Comparison of ENCODE assay signal across 22 cellular contexts in genomic region chr20:55143605-55144004, GRCh38.
A peak's percentile ranks its signal among the peaks of the same experiment; 100 is the strongest.
DNase-seq lines count a peak whose midpoint lies in the region; ATAC-seq and TF ChIP-seq lines count a peak whose summit lies in the region.
"Had no signal": no experiment of that assay in that cellular context is flagged by ENCODE, and none has a peak within 500 bp of the region (broad histone marks: within the 10 kb centered on the region; RNA-seq: fewer than 3 reads in every experiment).

No MANE protein-coding gene starts in this region.

- peaks cover 6% of the 10 kb centered on the region; the same call in 1 of the 2 replicates for H3K9me3 ChIP-seq in OCI-LY3 (ENCODE audit: insufficient read depth, low read length)
- no peaks in the 10 kb centered on the region for H3K9me3 ChIP-seq in neuronal stem cell (replicated peaks in 1 of 2; ENCODE audit: control insufficient read depth in 2 of 2, insufficient read depth in 1 of 2, low read depth in 1 of 2, low read length in 2 of 2)
- no peaks in the 10 kb centered on the region for H3K9me3 ChIP-seq in left lung
- H3K9me3 ChIP-seq: Peyer's patch, SJSA1 had no signal

- H3K9ac ChIP-seq in OCI-LY3 (ENCODE audit: low read length) (peak overlapping the region; percentile 56), neuronal stem cell (ENCODE audit: low read depth, low read length, poor library complexity) (no peak overlapping the region)
- H3K9ac ChIP-seq: KMS-11 had no signal

- H3K27me3 ChIP-seq in OCI-LY3 (ENCODE audit: low read depth, low read length): no peaks in the 10 kb centered on the region
- H3K27me3 ChIP-seq in neuronal stem cell (ENCODE audit: control insufficient read depth in 3 of 3, insufficient read depth in 3 of 3, low read depth in 1 of 3, low read length in 3 of 3): no peaks in the 10 kb centered on the region
- H3K27me3 ChIP-seq in left lung: no peaks in the 10 kb centered on the region
- H3K27me3 ChIP-seq: Peyer's patch, SJSA1 had no signal

- H3K4me3 ChIP-seq in OCI-LY3 (ENCODE audit: low read length) (peak overlapping the region; percentile 35), neuronal stem cell (ENCODE audit: low read length in 2 of 2) (no peak overlapping the region), left lung (no peak overlapping the region)
- H3K4me3 ChIP-seq: GM23338, Peyer's patch, SJSA1 had no signal

- DNase-seq in LoVo (ENCODE audit: low spot score) (peak; percentile 23), renal cortical epithelial cell (ENCODE audit: low read depth) (peak; percentile 7), neuronal stem cell (ENCODE audit: low spot score) (no peak), left lung (no peak)
- no peak for DNase-seq in activated CD4-positive, alpha-beta T cell treated with anti-CD3 and anti-CD28 coated beads, Interleukin-2, amount 10 ng/mL, durations not matched to agents 7 days and 5 days
- DNase-seq: CD4-positive, alpha-beta T cell; COR-L47; DMS79; HCEC 1CT; IMR-90; NCI-H1105; NCI-H1694; NCI-H2081; NCI-H510A; NCI-H82; Peyer's patch had no signal

- peak; percentile 93 for ATAC-seq in esophagus mucosa
- ATAC-seq in left lung: no peak
- ATAC-seq: GM23338 had no signal

- no peak overlapping the region for H2BK15ac ChIP-seq in neuronal stem cell (ENCODE audit: low read length)

- POLR2A ChIA-PET in activated CD4-positive, alpha-beta T cell treated with anti-CD3 and anti-CD28 coated beads, Interleukin-2, amount 10 ng/mL, durations not matched to agents 7 days and 5 days (lab: Charles Lee): no interaction called here

- H3K4me1 ChIP-seq in OCI-LY3 (ENCODE audit: low read length) (peaks cover 59% of the 10 kb centered on the region), neuronal stem cell (ENCODE audit: control insufficient read depth in 2 of 2, insufficient read depth in 1 of 2, low read depth in 1 of 2, low read length in 2 of 2) (no peaks in the 10 kb centered on the region), left lung (no peaks in the 10 kb centered on the region)
- H3K4me1 ChIP-seq: Peyer's patch, SJSA1 had no signal

- no peak overlapping the region for H2BK5ac ChIP-seq in neuronal stem cell (ENCODE audit: low read length)

- no peak overlapping the region for H2BK12ac ChIP-seq in neuronal stem cell (ENCODE audit: low read length)

- H3K36me3 ChIP-seq in OCI-LY3 (replicated peaks; ENCODE audit: low read depth, low read length) (peaks cover 10% of the 10 kb centered on the region), neuronal stem cell (replicated peaks in 1 of 2; ENCODE audit: control insufficient read depth in 2 of 2, insufficient read depth in 2 of 2, low read length in 2 of 2) (no peaks in the 10 kb centered on the region), left lung (no peaks in the 10 kb centered on the region)
- H3K36me3 ChIP-seq: Peyer's patch, SJSA1 had no signal

- H2BK120ac ChIP-seq in neuronal stem cell (ENCODE audit: low read depth, low read length): no peak overlapping the region

- H3K79me2 ChIP-seq in OCI-LY3 (ENCODE audit: low read length): no peaks in the 10 kb centered on the region

- intact Hi-C loops in left lung (cut with DNase I): no loop called here

- H4K91ac ChIP-seq in neuronal stem cell (ENCODE audit: low read depth, low read length, poor library complexity): no peak overlapping the region

- no peak overlapping the region for H4K8ac ChIP-seq in neuronal stem cell (ENCODE audit: low read depth, low read length)

- H3K18ac ChIP-seq in neuronal stem cell (ENCODE audit: low read length): no peak overlapping the region

- H3K4me1 Mint-ChIP-seq in activated CD4-positive, alpha-beta T cell treated with anti-CD3 and anti-CD28 coated beads, Interleukin-2, amount 10 ng/mL, durations not matched to agents 7 days and 5 days: no peaks in the 10 kb centered on the region
- H3K4me1 Mint-ChIP-seq: GM23338 had no signal

- H2AK5ac ChIP-seq in neuronal stem cell (ENCODE audit: low read depth, low read length): no peak overlapping the region

- CTCF ChIA-PET in activated CD4-positive, alpha-beta T cell treated with anti-CD3 and anti-CD28 coated beads, Interleukin-2, amount 10 ng/mL, durations not matched to agents 7 days and 5 days (lab: Charles Lee): no interaction called here

- H3K79me1 ChIP-seq in neuronal stem cell (ENCODE audit: low read depth, low read length): no peaks in the 10 kb centered on the region

- H4K20me1 ChIP-seq in OCI-LY3 (ENCODE audit: insufficient read depth, low read length): no peaks in the 10 kb centered on the region

- H3K14ac ChIP-seq in neuronal stem cell (ENCODE audit: low read length): no peak overlapping the region

- no peak overlapping the region for H3K27ac Mint-ChIP-seq in activated CD4-positive, alpha-beta T cell treated with anti-CD3 and anti-CD28 coated beads, Interleukin-2, amount 10 ng/mL, durations not matched to agents 7 days and 5 days
- H3K27ac Mint-ChIP-seq: CD4-positive, alpha-beta T cell; GM23338 had no signal

- no peak overlapping the region for H3K4ac ChIP-seq in neuronal stem cell (ENCODE audit: low read length)

- H3K27ac ChIP-seq in OCI-LY3 (ENCODE audit: low read length) (peak overlapping the region; percentile 88), neuronal stem cell (replicated peaks; ENCODE audit: low read length) (no peak overlapping the region), left lung (no peak overlapping the region)
- H3K27ac ChIP-seq: HL-60, KMS-11, SJSA1 had no signal

- H3K36me3 Mint-ChIP-seq in activated CD4-positive, alpha-beta T cell treated with anti-CD3 and anti-CD28 coated beads, Interleukin-2, amount 10 ng/mL, durations not matched to agents 7 days and 5 days (ENCODE audit: low read depth): no peaks in the 10 kb centered on the region

- H3K4me3 Mint-ChIP-seq in activated CD4-positive, alpha-beta T cell treated with anti-CD3 and anti-CD28 coated beads, Interleukin-2, amount 10 ng/mL, durations not matched to agents 7 days and 5 days: no peak overlapping the region
- H3K4me3 Mint-ChIP-seq: CD4-positive, alpha-beta T cell; GM23338 had no signal

- TF ChIP-seq CTCF in OCI-LY3 (IDR thresholded peaks at IDR 0.05; ENCODE audit: low read depth, low read length) (no peak), left lung (IDR thresholded peaks at IDR 0.05) (no peak)

- H2AFZ ChIP-seq in OCI-LY3 (ENCODE audit: low read depth, low read length) (peak overlapping the region; percentile 80; the same call in 1 of the 2 replicates), neuronal stem cell (ENCODE audit: low read length) (no peak overlapping the region)
- H2AFZ ChIP-seq: GM23338 had no signal

- no peak overlapping the region for H3K23ac ChIP-seq in neuronal stem cell (ENCODE audit: low read depth, low read length, poor library complexity)

- no peaks in the 10 kb centered on the region for H3K27me3 Mint-ChIP-seq in activated CD4-positive, alpha-beta T cell treated with anti-CD3 and anti-CD28 coated beads, Interleukin-2, amount 10 ng/mL, durations not matched to agents 7 days and 5 days
- H3K27me3 Mint-ChIP-seq: CD4-positive, alpha-beta T cell had no signal

- H3K4me2 ChIP-seq in OCI-LY3 (ENCODE audit: low read length) (peak overlapping the region; percentile 44), neuronal stem cell (ENCODE audit: insufficient read depth, low read length, poor library complexity, severe bottlenecking) (no peak overlapping the region)
- H3K4me2 ChIP-seq: GM23338, KMS-11 had no signal

- H3K9me3 Mint-ChIP-seq in activated CD4-positive, alpha-beta T cell treated with anti-CD3 and anti-CD28 coated beads, Interleukin-2, amount 10 ng/mL, durations not matched to agents 7 days and 5 days: no peaks in the 10 kb centered on the region

Comparison
In these comparisons a context has a peak if more than half of its experiments do, and no peak if none do; other contexts are left out.
1. DNase-seq: peak in LoVo (single experiment) and renal cortical epithelial cell (single experiment); none in neuronal stem cell (single experiment), left lung (0 of 2) and activated CD4-positive, alpha-beta T cell treated with anti-CD3 and anti-CD28 coated beads, Interleukin-2, amount 10 ng/mL, durations not matched to agents 7 days and 5 days (single experiment).